In genomic region chr9:131278421-131279111, GRCh38 we compare ENCODE assay signal across 9 cellular contexts. TPM values are rescaled to one million over a fixed set of nuclear protein-coding genes. Genes with fewer than 3 reads are reported as not detected.
A peak's percentile ranks its signal among the peaks of the same experiment; 100 is the strongest.
DNase-seq lines count a peak whose midpoint lies in the region; ATAC-seq, FAIRE-seq and TF ChIP-seq lines count a peak whose summit lies in the region.
"Had no signal": no experiment of that assay in that cellular context is flagged by ENCODE, and none has a peak within 500 bp of the region (broad histone marks: within the 10 kb centered on the region; RNA-seq: fewer than 3 reads in every experiment).

No MANE protein-coding gene starts in this region.

- TF ChIP-seq EP300 in suprapubic skin (IDR thresholded peaks at IDR 0.05): no peak

- H3K27me3 Mint-ChIP-seq in activated CD4-positive, alpha-beta T cell treated with anti-CD3 and anti-CD28 coated beads, Interleukin-2, amount 10 ng/mL, durations not matched to agents 7 days and 5 days: peaks cover 18% of the 10 kb centered on the region

- H3K36me3 ChIP-seq in WERI-Rb-1 (peaks cover 5% of the 10 kb centered on the region; the same call in 1 of the 2 replicates), suprapubic skin (no peaks in the 10 kb centered on the region), thyroid gland (no peaks in the 10 kb centered on the region), pancreas (no peaks in the 10 kb centered on the region)

- ATAC-seq in right cardiac atrium: peak in 1 of 2 donors; percentile 1
- ATAC-seq in pancreas: no peak

- no peak for TF ChIP-seq POLR2A in suprapubic skin (IDR thresholded peaks at IDR 0.05)
- no peak for TF ChIP-seq POLR2A in thyroid gland (IDR thresholded peaks at IDR 0.05)

- H3K36me3 Mint-ChIP-seq in activated CD4-positive, alpha-beta T cell treated with anti-CD3 and anti-CD28 coated beads, Interleukin-2, amount 10 ng/mL, durations not matched to agents 7 days and 5 days (ENCODE audit: low read depth): peaks cover 32% of the 10 kb centered on the region

- H3K4me1 Mint-ChIP-seq in activated CD4-positive, alpha-beta T cell treated with anti-CD3 and anti-CD28 coated beads, Interleukin-2, amount 10 ng/mL, durations not matched to agents 7 days and 5 days: peaks cover 27% of the 10 kb centered on the region

- H3K27ac ChIP-seq in WERI-Rb-1: peak overlapping the region; percentile 68
- H3K27ac ChIP-seq in right cardiac atrium (ENCODE audit: low read length): peak overlapping the region; percentile 83
- H3K27ac ChIP-seq in suprapubic skin: no peak overlapping the region
- H3K27ac ChIP-seq in thyroid gland: no peak overlapping the region
- H3K27ac ChIP-seq in pancreas: no peak overlapping the region

- CTCF ChIA-PET in activated CD4-positive, alpha-beta T cell treated with anti-CD3 and anti-CD28 coated beads, Interleukin-2, amount 10 ng/mL, durations not matched to agents 7 days and 5 days (lab: Charles Lee): interaction anchor here (0.6 to 2.8 kb wide), 6 partner anchors 10 to 135 kb away, joined by 3 to 11 read pairs (median 3); partner anchors contain the start of gene PLPP7

- no peaks in the 10 kb centered on the region for H3K9me3 Mint-ChIP-seq in activated CD4-positive, alpha-beta T cell treated with anti-CD3 and anti-CD28 coated beads, Interleukin-2, amount 10 ng/mL, durations not matched to agents 7 days and 5 days

- intact Hi-C loops in right cardiac atrium (cut with DNase I): loop anchor here (5.0 to 10.0 kb wide), 5 partner anchors 41 to 104 kb away; no protein-coding TSS in a partner anchor
- intact Hi-C loops in thyroid gland (cut with DNase I): no loop called here
- intact Hi-C loops in pancreas (cut with DNase I): no loop called here

- H3K27me3 ChIP-seq in WERI-Rb-1 (ENCODE audit: insufficient read depth, low read depth, severe bottlenecking) (no peaks in the 10 kb centered on the region), right cardiac atrium (ENCODE audit: control insufficient read depth, insufficient read depth) (no peaks in the 10 kb centered on the region), suprapubic skin (peaks cover 38% of the 10 kb centered on the region), thyroid gland (no peaks in the 10 kb centered on the region), pancreas (no peaks in the 10 kb centered on the region)

- FAIRE-seq in pancreas (lab: Jason Lieb, UNC): no peak
- FAIRE-seq: islet of Langerhans had no signal

- peak; percentile 58 for DNase-seq in activated CD4-positive, alpha-beta T cell treated with anti-CD3 and anti-CD28 coated beads, Interleukin-2, amount 10 ng/mL, durations not matched to agents 7 days and 5 days
- no peak for DNase-seq in activated CD4-positive, alpha-beta T cell treated with anti-CD3 and anti-CD28 coated beads for 48 hours
- no peak for DNase-seq in WERI-Rb-1
- DNase-seq in right cardiac atrium: peak in 2 of 3 donors; percentile 58 to 65
- DNase-seq in suprapubic skin (ENCODE audit: low spot score in 2 of 2): no peak
- no peak for DNase-seq in RPMI8226
- no peak for DNase-seq in thyroid gland
- no peak for DNase-seq in pancreas

- H3K4me3 Mint-ChIP-seq in activated CD4-positive, alpha-beta T cell treated with anti-CD3 and anti-CD28 coated beads, Interleukin-2, amount 10 ng/mL, durations not matched to agents 7 days and 5 days: peak overlapping the region; percentile 85

- TF ChIP-seq CTCF in WERI-Rb-1 (IDR thresholded peaks at IDR 0.05; ENCODE audit: low read depth, low read length): no peak
- TF ChIP-seq CTCF in suprapubic skin (IDR thresholded peaks at IDR 0.05): no peak
- TF ChIP-seq CTCF in thyroid gland (IDR thresholded peaks at IDR 0.05): no peak
- no peak for TF ChIP-seq CTCF in pancreas (IDR thresholded peaks at IDR 0.05)

- POLR2A ChIA-PET in activated CD4-positive, alpha-beta T cell treated with anti-CD3 and anti-CD28 coated beads, Interleukin-2, amount 10 ng/mL, durations not matched to agents 7 days and 5 days (lab: Charles Lee): interaction anchor here (1.2 kb wide), 1 partner anchor 26 kb away, joined by 4 read pairs; no protein-coding TSS in a partner anchor

- H3K9me3 ChIP-seq in WERI-Rb-1 (ENCODE audit: severe bottlenecking): no peaks in the 10 kb centered on the region
- no peaks in the 10 kb centered on the region for H3K9me3 ChIP-seq in right cardiac atrium (ENCODE audit: control insufficient read depth, low read length)
- H3K9me3 ChIP-seq in suprapubic skin: no peaks in the 10 kb centered on the region
- no peaks in the 10 kb centered on the region for H3K9me3 ChIP-seq in thyroid gland
- no peaks in the 10 kb centered on the region for H3K9me3 ChIP-seq in pancreas

- no peaks in the 10 kb centered on the region for H3K4me1 ChIP-seq in right cardiac atrium (ENCODE audit: control insufficient read depth, insufficient read depth, low read length)
- peaks cover 21% of the 10 kb centered on the region for H3K4me1 ChIP-seq in suprapubic skin
- H3K4me1 ChIP-seq in thyroid gland: peaks cover 0 to 17% of the 10 kb centered on the region in 2 donors
- H3K4me1 ChIP-seq in pancreas: no peaks in the 10 kb centered on the region

- peak overlapping the region; percentile 19 for H3K4me3 ChIP-seq in WERI-Rb-1 (ENCODE audit: low read depth, low read length)
- H3K4me3 ChIP-seq in right cardiac atrium (ENCODE audit: low read length): no peak overlapping the region
- peak overlapping the region; percentile 70 for H3K4me3 ChIP-seq in suprapubic skin
- no peak overlapping the region for H3K4me3 ChIP-seq in thyroid gland (replicated peaks in 1 of 3)
- peak overlapping the region in 1 of 4 donors; percentile 80 for H3K4me3 ChIP-seq in pancreas

- WGBS in right cardiac atrium: 45% methylated on average over 18 of the region's 18 CpGs
- WGBS in suprapubic skin: 57% methylated on average over 6 of the region's 18 CpGs
- 62% methylated on average over 14 to 15 of the region's 18 CpGs for WGBS in thyroid gland, 2 donors
- 48 to 56% methylated on average over 18 of the region's 18 CpGs for WGBS in pancreas, 2 donors

- H3K27ac Mint-ChIP-seq in activated CD4-positive, alpha-beta T cell treated with anti-CD3 and anti-CD28 coated beads, Interleukin-2, amount 10 ng/mL, durations not matched to agents 7 days and 5 days: peak overlapping the region; percentile 97

RNA-seq across cellular contexts. Expression of gene FAM78A, which starts 2.3 kb away (rescaled TPM):
- total RNA-seq in activated CD4-positive, alpha-beta T cell treated with anti-CD3 and anti-CD28 coated beads, Interleukin-2, amount 10 ng/mL, durations not matched to agents 7 days and 5 days: 100 to 1,000 TPM; 118 to 128 TPM
- total RNA-seq in right cardiac atrium (10 to 100 TPM; 37.9 to 63.8 (median 53.9) TPM), suprapubic skin (1 to 10 TPM in 3 of 4 donors, under 1 TPM in 1; 0.81 to 2.0 (median 1.3) TPM), thyroid gland (1 to 10 TPM; 1.1 to 3.4 (median 1.6) TPM), pancreas (1 to 10 TPM in 3 of 6 donors, under 1 TPM in 3; 0.37 to 3.9 (median 0.93) TPM)
- polyA plus RNA-seq in right cardiac atrium (50.7 TPM), pancreas (under 1 TPM; 0.45 to 0.76 TPM)

RNA-seq across cellular contexts. Expression of gene PLPP7, which starts 11.0 kb away (rescaled TPM):
- total RNA-seq in activated CD4-positive, alpha-beta T cell treated with anti-CD3 and anti-CD28 coated beads, Interleukin-2, amount 10 ng/mL, durations not matched to agents 7 days and 5 days: under 1 TPM in 1 of 2 experiments, not detected in 1; 0.21 TPM
- total RNA-seq in right cardiac atrium (100 to 1,000 TPM in 3 of 4 donors, 10 to 100 TPM in 1; 96.3 to 126 (median 106) TPM), suprapubic skin (1 to 10 TPM in 1 of 4 donors, under 1 TPM in 3; 0.80 to 1.1 (median 0.92) TPM), thyroid gland (1 to 10 TPM; 1.1 to 2.9 (median 2.7) TPM), pancreas (1 to 10 TPM in 4 of 6 donors, under 1 TPM in 2; 0.38 to 2.0 (median 1.3) TPM)
- polyA plus RNA-seq in right cardiac atrium (160 TPM), pancreas (1 to 10 TPM in 1 of 2 donors, under 1 TPM in 1; 0.94 to 2.5 TPM)

Comparison
In these comparisons a context has a peak if more than half of its experiments do, and no peak if none do; other contexts are left out.
1. DNase-seq: peak in activated CD4-positive, alpha-beta T cell treated with anti-CD3 and anti-CD28 coated beads, Interleukin-2, amount 10 ng/mL, durations not matched to agents 7 days and 5 days (single experiment) and right cardiac atrium (2 of 3); none in activated CD4-positive, alpha-beta T cell treated with anti-CD3 and anti-CD28 coated beads for 48 hours (single experiment), WERI-Rb-1 (single experiment), suprapubic skin (0 of 2), RPMI8226 (single experiment), thyroid gland (0 of 2) and pancreas (0 of 6).
2. H3K27ac ChIP-seq: peak in WERI-Rb-1 (single experiment) and right cardiac atrium (single experiment); none in suprapubic skin (single experiment), thyroid gland (0 of 3) and pancreas (0 of 4).
3. H3K4me3 ChIP-seq: peak in WERI-Rb-1 (single experiment) and suprapubic skin (single experiment); none in right cardiac atrium (single experiment) and thyroid gland (0 of 3).
4. RNA of gene FAM78A, which starts 2.3 kb away (total RNA-seq): 118 to 128 TPM in activated CD4-positive, alpha-beta T cell treated with anti-CD3 and anti-CD28 coated beads, Interleukin-2, amount 10 ng/mL, durations not matched to agents 7 days and 5 days and 37.9 to 63.8 TPM in right cardiac atrium; 1.1 to 3.4 TPM in thyroid gland, 0.81 to 2.0 TPM in suprapubic skin and 0.37 to 3.9 TPM in pancreas; every median in the first group is over 4 times any median in the second.
5. RNA of gene PLPP7, which starts 11.0 kb away (total RNA-seq): 96.3 to 126 TPM in right cardiac atrium; 1.1 to 2.9 TPM in thyroid gland, 0.38 to 2.0 TPM in pancreas, 0.80 to 1.1 TPM in suprapubic skin and 0.21 TPM in activated CD4-positive, alpha-beta T cell treated with anti-CD3 and anti-CD28 coated beads, Interleukin-2, amount 10 ng/mL, durations not matched to agents 7 days and 5 days; every median in the first group is over 10 times any median in the second.
6. intact Hi-C loops: an anchor here in right cardiac atrium (5.0 to 10.0 kb wide); none called in thyroid gland and pancreas.